In genomic region chrX:109848451-109849050, GRCh38 we compare ENCODE assay signal across 13 cellular contexts.
DNase-seq lines count a peak whose midpoint lies in the region; ATAC-seq, FAIRE-seq and TF ChIP-seq lines count a peak whose summit lies in the region.
"Had no signal": no experiment of that assay in that cellular context is flagged by ENCODE, and none has a peak within 500 bp of the region (broad histone marks: within the 10 kb centered on the region; RNA-seq: fewer than 3 reads in every experiment).

No MANE protein-coding gene starts in this region.

- no peak overlapping the region for H3K4me3 ChIP-seq in astrocyte (ENCODE audit: insufficient read depth, low read depth, low read length)
- H3K4me3 ChIP-seq: thoracic aorta had no signal

- H3K9ac ChIP-seq in astrocyte (ENCODE audit: low read length) = no peak overlapping the region

- H3K9me3 ChIP-seq in astrocyte (ENCODE audit: insufficient read depth, low read depth, low read length) = peaks cover 3% of the 10 kb centered on the region
- H3K9me3 ChIP-seq: thoracic aorta had no signal

- no peaks in the 10 kb centered on the region for H3K9me3 Mint-ChIP-seq in astrocyte (ENCODE audit: unreplicated experiment)

- H3K27me3 ChIP-seq in astrocyte (ENCODE audit: insufficient read depth, low read length) = no peaks in the 10 kb centered on the region

- ATAC-seq in GM19452 (IDR thresholded peaks at IDR 0.05; ENCODE audit: unreplicated experiment) = peak; percentile 92
- ATAC-seq in HG03175 (IDR thresholded peaks at IDR 0.05; ENCODE audit: unreplicated experiment) = peak; percentile 92
- ATAC-seq: sciatic nerve had no signal

- peak; percentile 73 for FAIRE-seq in astrocyte (lab: Jason Lieb, UNC)

- no peaks in the 10 kb centered on the region for H3K79me2 ChIP-seq in astrocyte (ENCODE audit: insufficient read depth, low read length)

- no peak overlapping the region for H3K27ac ChIP-seq in astrocyte (ENCODE audit: low read depth, low read length)
- H3K27ac ChIP-seq: C4-2B had no signal

- no peaks in the 10 kb centered on the region for H3K27me3 Mint-ChIP-seq in astrocyte (ENCODE audit: low read depth, unreplicated experiment)

- H3K4me1 Mint-ChIP-seq in astrocyte (ENCODE audit: low read depth, unreplicated experiment) = peaks cover 20% of the 10 kb centered on the region

- H4K20me1 ChIP-seq in astrocyte (ENCODE audit: insufficient read depth, low read length) = no peaks in the 10 kb centered on the region

- peak overlapping the region; percentile 34 for H3K4me3 Mint-ChIP-seq in astrocyte (ENCODE audit: unreplicated experiment)

- no peak for TF ChIP-seq CTCF in astrocyte (IDR thresholded peaks at IDR 0.05; ENCODE audit: insufficient read depth, low read depth, low read length)

- no peak overlapping the region for H3K4me2 ChIP-seq in astrocyte (ENCODE audit: low read length)

- H3K36me3 ChIP-seq in astrocyte (ENCODE audit: insufficient read depth, low read length) = no peaks in the 10 kb centered on the region
- H3K36me3 ChIP-seq: thoracic aorta had no signal

- DNase-seq in CMK (ENCODE audit: low read depth) (peak; percentile 70), astrocyte (ENCODE audit: low read depth) (no peak), GM03348 (ENCODE audit: low spot score) (no peak), HuH-7 (ENCODE audit: low spot score) (no peak), cortex of kidney (lab: John Stamatoyannopoulos, UW) (no peak)
- DNase-seq in activated T-cell treated with anti-CD3 and anti-CD28 coated beads, Interleukin-2, amount 50 U/mL, for 1 hour = no peak
- DNase-seq: activated CD4-positive, alpha-beta T cell treated with anti-CD3 and anti-CD28 coated beads for 1 hour; NCI-H446 treated with DMSO at 0.1 percent for 48 hours had no signal

- no peak overlapping the region for H3K27ac Mint-ChIP-seq in astrocyte (ENCODE audit: unreplicated experiment)

- H3K4me1 ChIP-seq in astrocyte (ENCODE audit: insufficient read depth, low read length) = peaks cover 10% of the 10 kb centered on the region

- no peak overlapping the region for H2AFZ ChIP-seq in astrocyte (ENCODE audit: low read depth, low read length)

- H3K36me3 Mint-ChIP-seq in astrocyte (ENCODE audit: low read depth, unreplicated experiment) = no peaks in the 10 kb centered on the region
